8 cellular contexts compared by ENCODE assay signal in genomic region chr2:88691339-88692183, GRCh38.
DNase-seq lines count a peak whose midpoint lies in the region; ATAC-seq lines count a peak whose summit lies in the region.

Gene RPIA, plus strand, starts transcription at chr2:88691673. Its CDS starts 26 bp downstream, at chr2:88691699.

- peaks cover 52% of the 10 kb centered on the region for H3K4me1 Mint-ChIP-seq in central memory CD8-positive, alpha-beta T cell

- H3K9me3 Mint-ChIP-seq in central memory CD8-positive, alpha-beta T cell = no peaks in the 10 kb centered on the region

- H3K4me3 Mint-ChIP-seq in central memory CD8-positive, alpha-beta T cell = peak within 1 kb of the TSS; percentile 90

- peaks cover 12% of the 10 kb centered on the region for H3K36me3 Mint-ChIP-seq in central memory CD8-positive, alpha-beta T cell (ENCODE audit: insufficient read depth)

- no peaks in the 10 kb centered on the region for H3K27me3 Mint-ChIP-seq in central memory CD8-positive, alpha-beta T cell

- peak within 1 kb of the TSS; percentile 91 for H3K27ac Mint-ChIP-seq in central memory CD8-positive, alpha-beta T cell (ENCODE audit: low read depth)

- DNase-seq in AML-193 (lab: John Stamatoyannopoulos, UW) (peak; percentile 97), NCI-H446 (lab: John Stamatoyannopoulos, UW) (peak; percentile 94 to 97), islet precursor cell (peak; percentile 99)
- peak; percentile 99 for DNase-seq in activated CD4-positive, CD25-positive, alpha-beta regulatory T cell treated with anti-CD3 and anti-CD28 coated beads, Interleukin-2, amount 50 U/mL, for 16 hours (ENCODE audit: low read depth, low spot score)
- DNase-seq in central memory CD8-positive, alpha-beta T cell (ENCODE audit: low spot score in 2 of 2) = peak; percentile 96 to 98
- DNase-seq in stimulated activated CD4-positive, alpha-beta T cell treated with anti-CD3 and anti-CD28 coated beads, Interleukin-12 subunit alpha, Interleukin-12 subunit beta, amount 100 ng/mL, for 48 hours (ENCODE audit: low read depth in 2 of 3, low spot score in 1 of 3) = peak; percentile 96 to 98 (median 98)

- peak; percentile 91 for ATAC-seq in GM19035 (IDR thresholded peaks at IDR 0.05; ENCODE audit: unreplicated experiment)
- ATAC-seq in HG03354 (IDR thresholded peaks at IDR 0.05; ENCODE audit: poor library complexity, severe bottlenecking, unreplicated experiment) = peak; percentile 95
- peak; percentile 97 for ATAC-seq in central memory CD8-positive, alpha-beta T cell (replicated peaks; ENCODE audit: extremely low read depth, poor library complexity, severe bottlenecking)

Comparison
In these comparisons a context has a peak if more than half of its experiments do, and no peak if none do; other contexts are left out.
1. Peak in every context shown above with its lines: DNase-seq and ATAC-seq.